Comparison of ENCODE assay signal across 25 cellular contexts in the genomic region with DNA sequence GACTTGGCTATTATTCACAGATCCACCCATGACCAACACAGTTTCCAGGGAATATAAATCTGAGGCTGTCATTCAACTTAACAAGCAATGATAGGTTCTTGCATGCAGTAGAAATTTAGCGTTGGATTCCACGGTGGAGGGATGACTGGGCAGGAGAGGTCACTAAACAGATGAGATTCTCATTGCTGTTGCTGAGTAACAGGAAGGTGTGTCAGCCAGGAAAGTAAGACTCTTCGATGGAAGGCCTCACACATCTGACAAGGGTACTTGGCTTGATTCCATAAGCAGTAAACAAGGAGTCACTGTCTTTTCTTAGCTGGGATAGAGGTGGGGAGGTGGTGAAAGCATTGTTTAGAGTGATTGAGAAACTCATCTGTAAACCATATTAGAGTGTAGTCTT.
"Had no signal": no experiment of that assay in that cellular context is flagged by ENCODE, and none has a peak within 500 bp of the region (broad histone marks: within the 10 kb centered on the region; RNA-seq: fewer than 3 reads in every experiment).

No MANE protein-coding gene starts in this region.

- H3K4me1 Mint-ChIP-seq: activated B cell treated with CpG ODN at 0.5 μM for 24 hours; activated CD8-positive, alpha-beta memory T cell treated with anti-CD3 and anti-CD28 coated beads, Interleukin-2, amount 10 ng/mL, durations not matched to agents 7 days and 5 days; activated naive CD8-positive, alpha-beta T cell treated with anti-CD3 and anti-CD28 coated beads, Interleukin-2, amount 10 ng/mL, durations not matched to agents 7 days and 5 days; activated T-helper 17 cell treated with anti-CD3 and anti-CD28 coated beads, Interleukin-2, amount 50 U/mL, for 72 hours; nephron progenitor cell; stimulated activated naive CD8-positive, alpha-beta T cell treated with anti-CD3 and anti-CD28 coated beads, Interleukin-15, amount 100 ng/mL, for 72 hours; T-cell had no signal

- H3K4me3 ChIP-seq: hepatocyte, left lung, right atrium auricular region, skin epidermis, suprapubic skin, transverse colon, vagina had no signal

- H3K36me3 Mint-ChIP-seq: activated CD4-positive, alpha-beta memory T cell treated with anti-CD3 and anti-CD28 coated beads for 36 hours; activated CD8-positive, alpha-beta memory T cell treated with anti-CD3 and anti-CD28 coated beads, Interleukin-2, amount 10 ng/mL, durations not matched to agents 7 days and 5 days; activated naive CD8-positive, alpha-beta T cell treated with anti-CD3 and anti-CD28 coated beads, Interleukin-2, amount 10 ng/mL, durations not matched to agents 7 days and 5 days; T-cell had no signal

- ATAC-seq: activated CD8-positive, alpha-beta memory T cell treated with anti-CD3 and anti-CD28 coated beads, Interleukin-2, amount 10 ng/mL, durations not matched to agents 7 days and 5 days; activated T-helper 17 cell treated with anti-CD3 and anti-CD28 coated beads, Interleukin-2, amount 50 U/mL, for 72 hours; esophagus mucosa; left lung; stimulated activated naive CD8-positive, alpha-beta T cell treated with anti-CD3 and anti-CD28 coated beads, Interleukin-15, amount 100 ng/mL, for 72 hours; T-cell had no signal

- DNase-seq: activated B cell treated with CpG ODN at 0.5 μM for 24 hours; activated CD4-positive, alpha-beta memory T cell treated with anti-CD3 and anti-CD28 coated beads for 36 hours; activated CD4-positive, alpha-beta T cell treated with anti-CD3 and anti-CD28 coated beads for 4 hours; activated CD8-positive, alpha-beta memory T cell treated with anti-CD3 and anti-CD28 coated beads, Interleukin-2, amount 10 ng/mL, durations not matched to agents 7 days and 5 days; activated naive CD4-positive, alpha-beta T cell; activated naive CD8-positive, alpha-beta T cell treated with anti-CD3 and anti-CD28 coated beads, Interleukin-2, amount 10 ng/mL, durations not matched to agents 7 days and 5 days; brain microvascular endothelial cell; cerebellar nuclear complex; cortex of kidney; left lung; nephron progenitor cell; nucleus accumbens; stimulated activated CD4-positive, alpha-beta T cell treated with anti-CD3 and anti-CD28 coated beads, Interleukin-15, amount 100 ng/mL, for 24 hours; stimulated activated CD4-positive, alpha-beta T cell treated with anti-CD3 and anti-CD28 coated beads, Interleukin-2, amount 100 ng/mL, for 48 hours; stimulated activated naive CD8-positive, alpha-beta T cell treated with anti-CD3 and anti-CD28 coated beads, Interleukin-15, amount 100 ng/mL, for 72 hours; T-cell; T-helper 9 cell; transverse colon had no signal

- H3K9me3 Mint-ChIP-seq: activated B cell treated with CpG ODN at 0.5 μM for 24 hours; activated CD4-positive, alpha-beta memory T cell treated with anti-CD3 and anti-CD28 coated beads for 36 hours; activated naive CD8-positive, alpha-beta T cell treated with anti-CD3 and anti-CD28 coated beads, Interleukin-2, amount 10 ng/mL, durations not matched to agents 7 days and 5 days; activated T-helper 17 cell treated with anti-CD3 and anti-CD28 coated beads, Interleukin-2, amount 50 U/mL, for 72 hours; nephron progenitor cell; stimulated activated naive CD8-positive, alpha-beta T cell treated with anti-CD3 and anti-CD28 coated beads, Interleukin-15, amount 100 ng/mL, for 72 hours had no signal

- H3K27ac Mint-ChIP-seq: activated B cell treated with CpG ODN at 0.5 μM for 24 hours; activated CD4-positive, alpha-beta memory T cell treated with anti-CD3 and anti-CD28 coated beads for 36 hours; activated CD8-positive, alpha-beta memory T cell treated with anti-CD3 and anti-CD28 coated beads, Interleukin-2, amount 10 ng/mL, durations not matched to agents 7 days and 5 days; activated naive CD8-positive, alpha-beta T cell treated with anti-CD3 and anti-CD28 coated beads, Interleukin-2, amount 10 ng/mL, durations not matched to agents 7 days and 5 days; activated T-helper 17 cell treated with anti-CD3 and anti-CD28 coated beads, Interleukin-2, amount 50 U/mL, for 72 hours; nephron progenitor cell; stimulated activated naive CD8-positive, alpha-beta T cell treated with anti-CD3 and anti-CD28 coated beads, Interleukin-15, amount 100 ng/mL, for 72 hours; T-cell had no signal

- H3K27me3 Mint-ChIP-seq: activated B cell treated with CpG ODN at 0.5 μM for 24 hours; activated CD4-positive, alpha-beta memory T cell treated with anti-CD3 and anti-CD28 coated beads for 36 hours; activated CD8-positive, alpha-beta memory T cell treated with anti-CD3 and anti-CD28 coated beads, Interleukin-2, amount 10 ng/mL, durations not matched to agents 7 days and 5 days; activated naive CD8-positive, alpha-beta T cell treated with anti-CD3 and anti-CD28 coated beads, Interleukin-2, amount 10 ng/mL, durations not matched to agents 7 days and 5 days; activated T-helper 17 cell treated with anti-CD3 and anti-CD28 coated beads, Interleukin-2, amount 50 U/mL, for 72 hours; stimulated activated naive CD8-positive, alpha-beta T cell treated with anti-CD3 and anti-CD28 coated beads, Interleukin-15, amount 100 ng/mL, for 72 hours had no signal

- H3K4me3 Mint-ChIP-seq: activated B cell treated with CpG ODN at 0.5 μM for 24 hours; activated CD4-positive, alpha-beta memory T cell treated with anti-CD3 and anti-CD28 coated beads for 36 hours; activated CD8-positive, alpha-beta memory T cell treated with anti-CD3 and anti-CD28 coated beads, Interleukin-2, amount 10 ng/mL, durations not matched to agents 7 days and 5 days; activated naive CD8-positive, alpha-beta T cell treated with anti-CD3 and anti-CD28 coated beads, Interleukin-2, amount 10 ng/mL, durations not matched to agents 7 days and 5 days; activated T-helper 17 cell treated with anti-CD3 and anti-CD28 coated beads, Interleukin-2, amount 50 U/mL, for 72 hours; nephron progenitor cell; stimulated activated naive CD8-positive, alpha-beta T cell treated with anti-CD3 and anti-CD28 coated beads, Interleukin-15, amount 100 ng/mL, for 72 hours; T-cell had no signal
